Comparison of ENCODE assay signal across 8 cellular contexts in the genomic region with DNA sequence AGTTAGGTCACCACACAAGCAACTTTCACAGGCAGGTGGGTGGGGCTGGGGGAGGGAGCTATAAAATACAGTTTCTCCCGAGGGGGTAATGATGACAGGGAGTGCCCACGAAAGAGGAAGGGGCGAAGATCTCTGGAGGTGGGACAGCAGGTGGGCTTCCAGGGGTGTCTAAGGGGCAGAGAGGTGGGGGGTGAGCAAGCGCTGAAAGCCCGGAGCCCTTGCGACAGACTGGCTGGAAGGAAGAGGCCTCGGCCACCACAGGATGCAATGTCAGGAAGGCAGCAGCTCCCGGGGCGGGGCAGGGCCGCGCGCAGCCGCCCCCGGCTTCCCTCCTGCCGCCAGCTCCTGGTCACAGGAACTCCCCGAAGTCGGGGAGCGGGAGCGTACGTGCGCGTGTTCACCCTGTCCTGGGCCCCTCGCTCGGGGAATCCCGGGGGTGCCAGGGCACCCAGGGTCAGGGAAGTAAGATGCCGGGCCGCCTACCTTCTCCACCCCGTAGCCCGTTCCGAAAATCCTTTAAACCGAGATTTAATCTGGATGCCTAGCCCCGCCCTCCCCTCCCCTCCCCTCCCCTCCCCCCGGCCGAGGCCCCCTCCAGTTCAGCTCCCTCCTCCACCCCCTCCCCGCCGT.
DNase-seq lines count a peak whose midpoint lies in the region; ATAC-seq and TF ChIP-seq lines count a peak whose summit lies in the region.

No MANE protein-coding gene starts in this region.

- no peaks in the 10 kb centered on the region for H3K9me3 Mint-ChIP-seq in memory B cell
- H3K9me3 Mint-ChIP-seq in stimulated activated memory B cell treated with anti-CD40 and anti-IgM and Interleukin-4, amounts not matched to agents 10 μg/mL and 1 μg/mL and 100 μg/mL, for 72 hours, result no peaks in the 10 kb centered on the region

- H3K4me1 Mint-ChIP-seq in memory B cell, result peaks cover 43% of the 10 kb centered on the region
- peaks cover 63% of the 10 kb centered on the region for H3K4me1 Mint-ChIP-seq in stimulated activated memory B cell treated with anti-CD40 and anti-IgM and Interleukin-4, amounts not matched to agents 10 μg/mL and 1 μg/mL and 100 μg/mL, for 72 hours

- peak; percentile 26 for ATAC-seq in HG03571 (IDR thresholded peaks at IDR 0.05; ENCODE audit: unreplicated experiment)
- ATAC-seq in memory B cell (ENCODE audit: low read depth), result peak; percentile 21
- ATAC-seq in stimulated activated memory B cell treated with anti-CD40 and anti-IgM and Interleukin-4, amounts not matched to agents 10 μg/mL and 1 μg/mL and 100 μg/mL, for 72 hours, result peak; percentile 42

- H3K36me3 Mint-ChIP-seq in memory B cell, result no peaks in the 10 kb centered on the region
- H3K36me3 Mint-ChIP-seq in stimulated activated memory B cell treated with anti-CD40 and anti-IgM and Interleukin-4, amounts not matched to agents 10 μg/mL and 1 μg/mL and 100 μg/mL, for 72 hours, result peaks cover 22% of the 10 kb centered on the region

- H3K4me3 ChIP-seq in WERI-Rb-1 (ENCODE audit: low read depth, low read length) (peak overlapping the region; percentile 63), dorsolateral prefrontal cortex (peak overlapping the region; percentile 48 to 80 (median 64))

- peak overlapping the region; percentile 89 for H3K4me3 Mint-ChIP-seq in memory B cell
- H3K4me3 Mint-ChIP-seq in stimulated activated memory B cell treated with anti-CD40 and anti-IgM and Interleukin-4, amounts not matched to agents 10 μg/mL and 1 μg/mL and 100 μg/mL, for 72 hours, result peak overlapping the region; percentile 86

- peak overlapping the region; percentile 89 for H3K27ac ChIP-seq in WERI-Rb-1
- H3K27ac ChIP-seq in dorsolateral prefrontal cortex, result peak overlapping the region in 54 of 59 donors; percentile 45 to 97 (median 90)

- peak; percentile 61 for DNase-seq in NCI-H82 (lab: John Stamatoyannopoulos, UW)
- DNase-seq in NCI-H82 treated with DMSO at 0.1 percent for 48 hours (lab: John Stamatoyannopoulos, UW; ENCODE audit: unreplicated experiment), result no peak
- peak; percentile 56 for DNase-seq in WERI-Rb-1
- peak in 6 of 10 donors; percentile 43 to 74 (median 60) for DNase-seq in dorsolateral prefrontal cortex
- peak in 1 of 2 donors; percentile 33 for DNase-seq in memory B cell (ENCODE audit: low spot score in 2 of 2)
- DNase-seq in NCI-H187 treated with DMSO at 0.1 percent for 48 hours (lab: John Stamatoyannopoulos, UW), result no peak

- no peaks in the 10 kb centered on the region for H3K9me3 ChIP-seq in WERI-Rb-1 (ENCODE audit: severe bottlenecking)

- no peaks in the 10 kb centered on the region for H3K27me3 Mint-ChIP-seq in memory B cell
- H3K27me3 Mint-ChIP-seq in stimulated activated memory B cell treated with anti-CD40 and anti-IgM and Interleukin-4, amounts not matched to agents 10 μg/mL and 1 μg/mL and 100 μg/mL, for 72 hours, result no peaks in the 10 kb centered on the region

- H3K27me3 ChIP-seq in WERI-Rb-1 (ENCODE audit: insufficient read depth, low read depth, severe bottlenecking) (no peaks in the 10 kb centered on the region), dorsolateral prefrontal cortex (no peaks in the 10 kb centered on the region)

- intact Hi-C loops in dorsolateral prefrontal cortex (cut with DNase I), result loop anchor here (2.0 kb wide), 3 partner anchors 19 to 105 kb away; partner anchors contain the start of gene PPIF (in 1 of the 2)

- H3K36me3 ChIP-seq in WERI-Rb-1, result peaks cover 11% of the 10 kb centered on the region; the same call in 1 of the 2 replicates

- TF ChIP-seq CTCF in WERI-Rb-1 (IDR thresholded peaks at IDR 0.05; ENCODE audit: low read depth, low read length), result no peak
- TF ChIP-seq CTCF in dorsolateral prefrontal cortex (IDR thresholded peaks at IDR 0.05 in 54 of 56, conservative IDR thresholded peaks at IDR 0.05 in 2 of 56; ENCODE audit: low read depth in 1 of 56, partially characterized antibody in 56 of 56), result no peak

- peak overlapping the region; percentile 78 for H3K27ac Mint-ChIP-seq in memory B cell
- peak overlapping the region; percentile 97 for H3K27ac Mint-ChIP-seq in stimulated activated memory B cell treated with anti-CD40 and anti-IgM and Interleukin-4, amounts not matched to agents 10 μg/mL and 1 μg/mL and 100 μg/mL, for 72 hours

Comparison
In these comparisons a context has a peak if more than half of its experiments do, and no peak if none do; other contexts are left out.
1. DNase-seq: peak in NCI-H82 (single experiment), WERI-Rb-1 (single experiment) and dorsolateral prefrontal cortex (6 of 10); none in NCI-H82 treated with DMSO at 0.1 percent for 48 hours (single experiment) and NCI-H187 treated with DMSO at 0.1 percent for 48 hours (single experiment).
2. Peak in every context shown above with its lines, with median percentiles within 50 percentile points of each other: ATAC-seq.